Comparison of ENCODE assay signal across 19 cellular contexts in the genomic region with DNA sequence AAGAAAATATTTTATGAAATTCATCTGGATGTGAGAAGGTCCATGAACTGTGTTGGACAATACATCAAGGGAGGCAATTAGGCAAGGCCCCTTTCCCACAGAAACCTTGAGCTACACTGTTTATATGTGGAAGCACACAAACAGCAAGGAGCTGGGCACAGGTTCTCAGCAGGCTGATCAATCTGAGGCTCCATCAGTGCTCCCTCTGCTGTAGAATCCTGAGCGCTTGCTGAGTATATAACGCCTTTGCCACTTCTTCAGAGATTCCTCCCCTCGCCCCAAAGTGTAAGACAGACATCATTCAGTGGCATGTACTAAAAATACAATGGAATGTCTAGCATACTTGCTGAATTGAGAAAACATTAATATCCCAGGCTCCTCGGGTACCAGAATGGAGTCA.
"Had no signal": no experiment of that assay in that cellular context is flagged by ENCODE, and none has a peak within 500 bp of the region (broad histone marks: within the 10 kb centered on the region; RNA-seq: fewer than 3 reads in every experiment).

No MANE protein-coding gene starts in this region.

- H3K4me3 ChIP-seq: esophagus muscularis mucosa, gastrocnemius medialis, heart right ventricle, lung, tibial nerve had no signal

- H3K27ac Mint-ChIP-seq: naive thymus-derived CD4-positive, alpha-beta T cell; stimulated activated effector memory CD8-positive, alpha-beta T cell treated with anti-CD3 and anti-CD28 coated beads, Interleukin-12 subunit alpha, Interleukin-12 subunit beta, amount 100 ng/mL, for 72 hours had no signal

- H3K9me3 Mint-ChIP-seq: stimulated activated effector memory CD8-positive, alpha-beta T cell treated with anti-CD3 and anti-CD28 coated beads, Interleukin-12 subunit alpha, Interleukin-12 subunit beta, amount 100 ng/mL, for 72 hours had no signal

- H3K27me3 Mint-ChIP-seq: naive thymus-derived CD4-positive, alpha-beta T cell had no signal

- DNase-seq: cerebellar nuclear complex; effector memory CD4-positive, alpha-beta T cell; gastrocnemius medialis; heart right ventricle; hypothalamus; kidney; left cardiac atrium; left ventricle myocardium superior; mesenchymal stem cell; naive thymus-derived CD4-positive, alpha-beta T cell; right cardiac atrium; stimulated activated CD4-positive, alpha-beta T cell treated with anti-CD3 and anti-CD28 coated beads, Interleukin-4, amount 100 ng/mL, for 1 hour; stimulated activated CD8-positive, alpha-beta memory T cell treated with anti-CD3 and anti-CD28 coated beads, Interleukin-4, amount 100 ng/mL, for 48 hours; stimulated activated naive CD8-positive, alpha-beta T cell treated with anti-CD3 and anti-CD28 coated beads, Interleukin-15, Interleukin-2, amounts not matched to agents 100 U/mL and 50 U/mL, for 24 hours had no signal

- H3K36me3 ChIP-seq: esophagus muscularis mucosa, gastrocnemius medialis, heart right ventricle, tibial nerve had no signal

- H3K27ac ChIP-seq: epithelial cell of prostate, esophagus muscularis mucosa, gastrocnemius medialis, heart right ventricle, tibial nerve had no signal

- H3K4me3 Mint-ChIP-seq: naive thymus-derived CD4-positive, alpha-beta T cell; stimulated activated effector memory CD8-positive, alpha-beta T cell treated with anti-CD3 and anti-CD28 coated beads, Interleukin-12 subunit alpha, Interleukin-12 subunit beta, amount 100 ng/mL, for 72 hours had no signal

- H3K36me3 Mint-ChIP-seq: stimulated activated effector memory CD8-positive, alpha-beta T cell treated with anti-CD3 and anti-CD28 coated beads, Interleukin-12 subunit alpha, Interleukin-12 subunit beta, amount 100 ng/mL, for 72 hours had no signal

- H3K9me3 ChIP-seq: esophagus muscularis mucosa, gastrocnemius medialis, heart right ventricle, tibial nerve had no signal

- H3K4me1 ChIP-seq: esophagus muscularis mucosa, gastrocnemius medialis, tibial nerve had no signal

- H3K27me3 ChIP-seq: esophagus muscularis mucosa, gastrocnemius medialis, heart right ventricle, tibial nerve had no signal

- H3K4me1 Mint-ChIP-seq: naive thymus-derived CD4-positive, alpha-beta T cell; stimulated activated effector memory CD8-positive, alpha-beta T cell treated with anti-CD3 and anti-CD28 coated beads, Interleukin-12 subunit alpha, Interleukin-12 subunit beta, amount 100 ng/mL, for 72 hours had no signal

- ATAC-seq: gastrocnemius medialis; heart right ventricle; left cardiac atrium; left ventricle myocardium superior; naive thymus-derived CD4-positive, alpha-beta T cell; right cardiac atrium; stimulated activated effector memory CD8-positive, alpha-beta T cell treated with anti-CD3 and anti-CD28 coated beads, Interleukin-12 subunit alpha, Interleukin-12 subunit beta, amount 100 ng/mL, for 72 hours; stimulated activated naive CD8-positive, alpha-beta T cell treated with anti-CD3 and anti-CD28 coated beads, Interleukin-15, Interleukin-2, amounts not matched to agents 100 U/mL and 50 U/mL, for 24 hours had no signal
